9 cellular contexts compared by ENCODE assay signal in the genomic region with DNA sequence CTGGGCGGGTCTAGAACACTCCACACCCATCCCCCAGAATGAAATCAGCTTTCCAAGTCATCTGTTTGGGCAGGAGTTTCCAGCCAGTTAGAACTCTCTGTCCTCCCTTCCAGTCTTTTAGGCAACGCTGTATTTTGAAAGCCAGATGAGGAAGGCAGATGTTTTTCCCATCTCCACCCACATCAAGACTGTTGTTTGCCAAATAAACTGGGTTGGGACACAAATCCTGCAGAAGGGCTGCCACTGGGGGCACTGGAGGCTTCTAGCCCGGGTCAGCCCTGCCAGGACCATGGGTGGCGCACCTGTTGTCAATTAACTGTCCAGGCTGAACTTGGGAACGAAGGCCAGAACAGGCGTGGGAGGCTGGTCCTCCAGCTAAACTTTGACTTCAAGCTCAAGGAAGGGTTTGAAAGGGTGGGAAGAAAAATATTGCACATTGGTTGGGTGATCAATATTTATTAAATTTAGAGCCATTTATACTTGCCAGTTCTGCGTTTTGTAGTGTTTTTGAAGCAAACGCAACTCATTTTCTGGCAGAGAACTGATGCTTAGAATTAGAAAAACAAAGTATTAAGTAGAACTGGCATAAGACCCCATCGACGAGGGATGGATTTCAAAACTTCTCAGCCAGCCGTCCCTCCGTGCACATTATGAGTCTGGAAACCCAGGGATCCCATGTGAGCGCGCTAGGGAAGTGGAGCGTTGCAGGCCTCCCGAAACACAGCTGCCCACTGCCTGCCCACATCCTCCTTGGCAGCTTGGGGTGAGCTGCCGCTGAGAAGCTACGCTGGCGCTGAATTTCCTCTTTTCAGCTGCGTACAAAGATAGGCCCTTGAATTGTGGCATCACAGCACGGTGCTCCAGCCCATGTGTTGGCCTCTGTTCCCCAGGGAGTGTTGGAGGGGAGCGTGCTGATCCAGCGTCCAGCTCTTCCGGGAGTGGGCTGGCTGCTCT.
A peak's percentile ranks its signal among the peaks of the same experiment; 100 is the strongest.
DNase-seq lines count a peak whose midpoint lies in the region; ATAC-seq, FAIRE-seq and TF ChIP-seq lines count a peak whose summit lies in the region.
"Had no signal": no experiment of that assay in that cellular context is flagged by ENCODE, and none has a peak within 500 bp of the region (broad histone marks: within the 10 kb centered on the region; RNA-seq: fewer than 3 reads in every experiment).

No MANE protein-coding gene starts in this region.

- peak; percentile 54 for FAIRE-seq in K562 (lab: Jason Lieb, UNC)

- no peak overlapping the region for H3K4ac ChIP-seq in mesenchymal stem cell (ENCODE audit: low read depth in 1 of 2, low read length in 2 of 2)

- H3K27me3 ChIP-seq in K562 (ENCODE audit: control insufficient read depth in 2 of 2, insufficient read depth in 2 of 2, low read length in 2 of 2) (peaks cover 0 to 35% of the 10 kb centered on the region in 2 experiments; a peak in 2 of 5 replicates), mesenchymal stem cell (ENCODE audit: control insufficient read depth in 1 of 2, insufficient read depth in 1 of 2, low read length in 2 of 2) (no peaks in the 10 kb centered on the region), A673 (replicated peaks; ENCODE audit: insufficient read depth, low read depth, low read length, poor library complexity) (no peaks in the 10 kb centered on the region), PC-3 (ENCODE audit: low read length) (no peaks in the 10 kb centered on the region)

- H3K36me3 Mint-ChIP-seq in activated naive CD8-positive, alpha-beta T cell treated with anti-CD3 and anti-CD28 coated beads, Interleukin-2, amount 50 U/mL, for 24 hours (ENCODE audit: low read depth), result no peaks in the 10 kb centered on the region
- H3K36me3 Mint-ChIP-seq in activated naive CD8-positive, alpha-beta T cell treated with anti-CD3 and anti-CD28 coated beads for 36 hours, result no peaks in the 10 kb centered on the region

- H2BK5ac ChIP-seq in mesenchymal stem cell (ENCODE audit: low read depth, low read length, poor library complexity, severe bottlenecking), result no peak overlapping the region

- no peak overlapping the region for H3K4me3 Mint-ChIP-seq in activated naive CD8-positive, alpha-beta T cell treated with anti-CD3 and anti-CD28 coated beads, Interleukin-2, amount 50 U/mL, for 24 hours
- no peak overlapping the region for H3K4me3 Mint-ChIP-seq in activated naive CD8-positive, alpha-beta T cell treated with anti-CD3 and anti-CD28 coated beads for 36 hours

- no peaks in the 10 kb centered on the region for H3K36me3 ChIP-seq in K562 (ENCODE audit: control insufficient read depth, insufficient read depth, low read length)
- no peaks in the 10 kb centered on the region for H3K36me3 ChIP-seq in mesenchymal stem cell (ENCODE audit: control insufficient read depth in 1 of 2, insufficient read depth in 2 of 2, low read depth in 1 of 2, low read length in 2 of 2)
- H3K36me3 ChIP-seq in A673 (ENCODE audit: insufficient read depth, low read length, poor library complexity, severe bottlenecking), result no peaks in the 10 kb centered on the region
- H3K36me3 ChIP-seq in PC-3 (ENCODE audit: low read depth, low read length), result no peaks in the 10 kb centered on the region

- H2BK15ac ChIP-seq in mesenchymal stem cell (ENCODE audit: low read depth, poor library complexity, severe bottlenecking), result no peak overlapping the region

- no peaks in the 10 kb centered on the region for H3K79me1 ChIP-seq in mesenchymal stem cell (replicated peaks; ENCODE audit: low read length, poor library complexity, severe bottlenecking)

- no peak overlapping the region for H2AFZ ChIP-seq in K562 (ENCODE audit: low read depth, low read length)
- no peak overlapping the region for H2AFZ ChIP-seq in mesenchymal stem cell (ENCODE audit: low read depth, low read length)
- no peak overlapping the region for H2AFZ ChIP-seq in PC-3 (ENCODE audit: low read length)

- H3K4me2 ChIP-seq in K562 (ENCODE audit: insufficient read depth, low read length) (no peak overlapping the region), mesenchymal stem cell (ENCODE audit: low read length, poor library complexity, severe bottlenecking) (no peak overlapping the region), PC-3 (ENCODE audit: low read length) (no peak overlapping the region)

- intact Hi-C loops in K562 (cut with micrococcal nuclease) (loop anchor here (5.0 kb wide), 2 partner anchors 150 to 295 kb away; no protein-coding TSS in a partner anchor), A673 (cut with micrococcal nuclease; ENCODE audit: unreplicated experiment) (no loop called here), PC-3 (cut with micrococcal nuclease) (no loop called here)

- peak; percentile 10 for DNase-seq in activated naive CD8-positive, alpha-beta T cell treated with anti-CD3 and anti-CD28 coated beads, Interleukin-2, amount 50 U/mL, for 24 hours
- DNase-seq in activated naive CD8-positive, alpha-beta T cell treated with anti-CD3 and anti-CD28 coated beads for 36 hours, result no peak
- DNase-seq in K562 (ENCODE audit: extremely low read depth in 1 of 4, low spot score in 3 of 4), result no peak
- no peak for DNase-seq in mesenchymal stem cell
- no peak for DNase-seq in A673 (ENCODE audit: low spot score)
- DNase-seq in PC-3, result no peak

- H3K9me3 ChIP-seq in K562 (replicated peaks; ENCODE audit: control insufficient read depth, insufficient read depth, low read depth, low read length) (no peaks in the 10 kb centered on the region), mesenchymal stem cell (ENCODE audit: control insufficient read depth, low read length) (no peaks in the 10 kb centered on the region), A673 (ENCODE audit: low read depth, low read length, poor library complexity, severe bottlenecking) (no peaks in the 10 kb centered on the region), PC-3 (ENCODE audit: low read length) (no peaks in the 10 kb centered on the region)

- no peak for ATAC-seq in activated naive CD8-positive, alpha-beta T cell treated with anti-CD3 and anti-CD28 coated beads, Interleukin-2, amount 50 U/mL, for 24 hours
- ATAC-seq in HG03558 (IDR thresholded peaks at IDR 0.05; ENCODE audit: extremely low read depth, unreplicated experiment) (peak; percentile 25), K562 (peak; percentile 11; the same call in 1 of the 3 replicates), PC-3 (no peak), HG02938 (IDR thresholded peaks at IDR 0.05; ENCODE audit: unreplicated experiment) (no peak)

- in situ Hi-C loops in K562 (cut with MboI), result no loop called here

- no peak overlapping the region for H3K14ac ChIP-seq in mesenchymal stem cell (ENCODE audit: low read length in 2 of 2)

- H4K91ac ChIP-seq in mesenchymal stem cell (ENCODE audit: low read length), result no peak overlapping the region

- no peak overlapping the region for H3K23ac ChIP-seq in mesenchymal stem cell (ENCODE audit: low read length in 2 of 2)

- no peak overlapping the region for H3K27ac Mint-ChIP-seq in activated naive CD8-positive, alpha-beta T cell treated with anti-CD3 and anti-CD28 coated beads, Interleukin-2, amount 50 U/mL, for 24 hours
- no peak overlapping the region for H3K27ac Mint-ChIP-seq in activated naive CD8-positive, alpha-beta T cell treated with anti-CD3 and anti-CD28 coated beads for 36 hours

- no peak overlapping the region for H2BK120ac ChIP-seq in mesenchymal stem cell (ENCODE audit: low read depth, low read length)

- H3K4me1 ChIP-seq in K562 (replicated peaks in 1 of 2; ENCODE audit: control insufficient read depth in 2 of 2, insufficient read depth in 2 of 2, low read length in 2 of 2) (peaks cover 6 to 8% of the 10 kb centered on the region in 2 experiments; a peak in 4 of 5 replicates), mesenchymal stem cell (ENCODE audit: control insufficient read depth, insufficient read depth, low read depth, low read length) (no peaks in the 10 kb centered on the region), A673 (ENCODE audit: insufficient read depth, low read length, poor library complexity, severe bottlenecking) (no peaks in the 10 kb centered on the region), PC-3 (ENCODE audit: insufficient read depth, low read length) (no peaks in the 10 kb centered on the region)

- WGBS in K562 (ENCODE audit: insufficient coverage, low coverage, missing lambda C conversion rate), result 40% methylated on average over 24 of the region's 24 CpGs
- 92% methylated on average over 24 of the region's 24 CpGs for WGBS in mesenchymal stem cell

- POLR2A ChIA-PET in K562 (lab: Yijun Ruan, JAX), result interaction anchor here (0.6 to 1.2 kb wide), 3 partner anchors 11 to 65 kb away, joined by 3 to 4 read pairs (median 3); no protein-coding TSS in a partner anchor
- POLR2A ChIA-PET in A673 (lab: Charles Lee; ENCODE audit: low non-redundant PET), result no interaction called here
- POLR2A ChIA-PET in PC-3 (lab: Charles Lee; ENCODE audit: unreplicated experiment), result no interaction called here

- no peaks in the 10 kb centered on the region for H3K79me2 ChIP-seq in K562 (ENCODE audit: control insufficient read depth, insufficient read depth, low read length)
- no peaks in the 10 kb centered on the region for H3K79me2 ChIP-seq in PC-3 (ENCODE audit: low read length)

- H3K27ac ChIP-seq in K562 (ENCODE audit: extremely low read depth, low read depth, low read length), result no peak overlapping the region
- H3K27ac ChIP-seq in mesenchymal stem cell (ENCODE audit: low read length, poor library complexity, severe bottlenecking), result no peak overlapping the region
- no peak overlapping the region for H3K27ac ChIP-seq in A673 (ENCODE audit: low read depth, low read length, poor library complexity, severe bottlenecking)
- H3K27ac ChIP-seq in PC-3 (ENCODE audit: low read length), result no peak overlapping the region
- H3K27ac ChIP-seq: VCaP had no signal

- H3K9me1 ChIP-seq in K562 (ENCODE audit: control insufficient read depth, insufficient read depth, low read length), result no peaks in the 10 kb centered on the region

- no peak overlapping the region for H3K4me3 ChIP-seq in K562
- peak overlapping the region in 1 of 2 experiments; percentile 41 for H3K4me3 ChIP-seq in mesenchymal stem cell (ENCODE audit: insufficient read depth in 1 of 2, low read depth in 1 of 2, low read length in 2 of 2)
- H3K4me3 ChIP-seq in A673 (ENCODE audit: low read depth, low read length, poor library complexity, severe bottlenecking), result no peak overlapping the region
- H3K4me3 ChIP-seq in PC-3 (ENCODE audit: low read length), result no peak overlapping the region

- no peak overlapping the region for H3K18ac ChIP-seq in mesenchymal stem cell (ENCODE audit: low read depth in 1 of 2, low read length in 2 of 2)

- H3K9me3 Mint-ChIP-seq in activated naive CD8-positive, alpha-beta T cell treated with anti-CD3 and anti-CD28 coated beads, Interleukin-2, amount 50 U/mL, for 24 hours, result no peaks in the 10 kb centered on the region
- H3K9me3 Mint-ChIP-seq in activated naive CD8-positive, alpha-beta T cell treated with anti-CD3 and anti-CD28 coated beads for 36 hours, result no peaks in the 10 kb centered on the region

- H4K20me1 ChIP-seq in K562 (replicated peaks; ENCODE audit: control insufficient read depth, insufficient read depth, low read length), result no peaks in the 10 kb centered on the region
- no peaks in the 10 kb centered on the region for H4K20me1 ChIP-seq in PC-3 (ENCODE audit: low read length)

- BruUV-seq in K562 (replicated peaks; lab: Mats Ljungman, UMichigan), result no TSS peak
- BruUV-seq in A673 (replicated peaks; lab: Mats Ljungman, UMichigan), result no TSS peak
- BruUV-seq in PC-3 (replicated peaks; lab: Mats Ljungman, UMichigan), result no TSS peak

- H3K9me2 ChIP-seq in PC-3 (replicated peaks; ENCODE audit: low read length), result no peaks in the 10 kb centered on the region

- no peak for TF ChIP-seq EP300 in K562 (IDR thresholded peaks at IDR 0.05; ENCODE audit: low read length)

- peaks cover 4% of the 10 kb centered on the region for H3K27me3 Mint-ChIP-seq in activated naive CD8-positive, alpha-beta T cell treated with anti-CD3 and anti-CD28 coated beads, Interleukin-2, amount 50 U/mL, for 24 hours
- peaks cover 20% of the 10 kb centered on the region for H3K27me3 Mint-ChIP-seq in activated naive CD8-positive, alpha-beta T cell treated with anti-CD3 and anti-CD28 coated beads for 36 hours

- peaks cover 13% of the 10 kb centered on the region for H3K4me1 Mint-ChIP-seq in activated naive CD8-positive, alpha-beta T cell treated with anti-CD3 and anti-CD28 coated beads, Interleukin-2, amount 50 U/mL, for 24 hours
- peaks cover 5% of the 10 kb centered on the region for H3K4me1 Mint-ChIP-seq in activated naive CD8-positive, alpha-beta T cell treated with anti-CD3 and anti-CD28 coated beads for 36 hours

- CTCF ChIA-PET in K562 (lab: Yijun Ruan, JAX; ENCODE audit: low intra/inter-chr PET ratio), result no interaction called here
- CTCF ChIA-PET in A673 (lab: Charles Lee), result no interaction called here
- CTCF ChIA-PET in PC-3 (lab: Charles Lee), result no interaction called here

- no peak for TF ChIP-seq POLR2A in K562 (conservative IDR thresholded peaks at IDR 0.05)

- TF ChIP-seq CTCF in K562 (IDR thresholded peaks at IDR 0.05 in 2 of 3, conservative IDR thresholded peaks at IDR 0.05 in 1 of 3; ENCODE audit: insufficient read depth in 2 of 3, low read depth in 1 of 3, low read length in 3 of 3), result peak; percentile 29 to 38 (median 35); a peak in 3 of 6 replicates
- TF ChIP-seq CTCF in A673 (conservative IDR thresholded peaks at IDR 0.05; ENCODE audit: low read depth, low read length), result no peak
- TF ChIP-seq CTCF in PC-3 (conservative IDR thresholded peaks at IDR 0.05; ENCODE audit: low read depth, low read length), result no peak

- no peak overlapping the region for H4K8ac ChIP-seq in mesenchymal stem cell (ENCODE audit: low read length)

- no peak overlapping the region for H2BK12ac ChIP-seq in mesenchymal stem cell (ENCODE audit: low read length in 2 of 2)

- TF ChIP-seq RAD21 in K562 (CRISPR knock-in tag; conservative IDR thresholded peaks at IDR 0.05 in 1 of 2, IDR thresholded peaks at IDR 0.05 in 1 of 2), result no peak

- H3K9ac ChIP-seq in K562 (ENCODE audit: insufficient read depth in 1 of 2, low read depth in 2 of 2, low read length in 2 of 2) (no peak overlapping the region), mesenchymal stem cell (ENCODE audit: low read length) (peak overlapping the region; percentile 27), PC-3 (ENCODE audit: low read length) (no peak overlapping the region)

- H3F3A ChIP-seq in PC-3 (ENCODE audit: low read length, unreplicated experiment), result no peaks in the 10 kb centered on the region

- H2AK5ac ChIP-seq in mesenchymal stem cell (ENCODE audit: low read length, severe bottlenecking), result no peak overlapping the region

Comparison
In these comparisons a context has a peak if more than half of its experiments do, and no peak if none do; other contexts are left out.
1. ATAC-seq: peak in HG03558 (single experiment) and K562 (single experiment); none in activated naive CD8-positive, alpha-beta T cell treated with anti-CD3 and anti-CD28 coated beads, Interleukin-2, amount 50 U/mL, for 24 hours (single experiment), PC-3 (single experiment) and HG02938 (single experiment).
2. CTCF ChIP-seq: peak in K562 (3 of 3); none in A673 (single experiment) and PC-3 (single experiment).